In genomic region chr14:35336171-35337073, GRCh38 we compare ENCODE assay signal across 8 cellular contexts. TPM values are rescaled to one million over a fixed set of nuclear protein-coding genes. Genes with fewer than 3 reads are reported as not detected.
DNase-seq lines count a peak whose midpoint lies in the region; ATAC-seq, FAIRE-seq and TF ChIP-seq lines count a peak whose summit lies in the region.

No MANE protein-coding gene starts in this region.

- H3K36me3 ChIP-seq in ACC112 (ENCODE audit: insufficient read depth, low read length): no peaks in the 10 kb centered on the region
- no peaks in the 10 kb centered on the region for H3K36me3 ChIP-seq in endothelial cell of umbilical vein (ENCODE audit: control insufficient read depth in 2 of 2, extremely low read depth in 1 of 2, insufficient read depth in 2 of 2, low read length in 2 of 2)
- no peaks in the 10 kb centered on the region for H3K36me3 ChIP-seq in mesendoderm (ENCODE audit: control insufficient read depth, insufficient read depth, low read length)
- H3K36me3 ChIP-seq in transverse colon: no peaks in the 10 kb centered on the region
- H3K36me3 ChIP-seq in HAP-1 (replicated peaks): no peaks in the 10 kb centered on the region

- DNase-seq in NCI-H2196 treated with DMSO at 0.1 percent for 48 hours (lab: John Stamatoyannopoulos, UW; ENCODE audit: unreplicated experiment) (peak; percentile 95), endothelial cell of umbilical vein (ENCODE audit: low read depth, low spot score) (peak; percentile 86), mesendoderm (peak; percentile 92), transverse colon (peak; percentile 92), H54 (ENCODE audit: insufficient read length, low spot score) (no peak), HAP-1 (ENCODE audit: low spot score in 2 of 2) (no peak)

- peak overlapping the region; percentile 7 for H3K9ac ChIP-seq in endothelial cell of umbilical vein (replicated peaks; ENCODE audit: extremely low read depth, insufficient read depth, low read length)
- H3K9ac ChIP-seq in mesendoderm (ENCODE audit: low read length): peak overlapping the region; percentile 22

- intact Hi-C loops in endothelial cell of umbilical vein (cut with micrococcal nuclease): loop anchor here (2.0 kb wide), 2 partner anchors 26 to 68 kb away; partner anchors contain the start of gene NFKBIA
- intact Hi-C loops in transverse colon (cut with DNase I; ENCODE audit: low total_unique reads): loop anchor here (5.0 kb wide), 1 partner anchor 44 kb away; the partner anchor contains the start of gene PSMA6

- peak overlapping the region; percentile 77 for H3K18ac ChIP-seq in mesendoderm (ENCODE audit: low read length)

- ATAC-seq in HG02840 (IDR thresholded peaks at IDR 0.05; ENCODE audit: low FRiP score, unreplicated experiment): no peak

- CTCF ChIA-PET in endothelial cell of umbilical vein (lab: Charles Lee): interaction anchor here (0.8 to 1.9 kb wide), 9 partner anchors 21 to 121 kb away, joined by 3 to 9 read pairs (median 3); partner anchors contain the start of gene NFKBIA

- TF ChIP-seq EP300 in transverse colon (IDR thresholded peaks at IDR 0.05; ENCODE audit: low read depth): peak; percentile 6

- H4K8ac ChIP-seq in mesendoderm (ENCODE audit: low read depth, low read length): no peak overlapping the region

- H3K23ac ChIP-seq in mesendoderm (ENCODE audit: low read length): peak overlapping the region; percentile 11

- no peaks in the 10 kb centered on the region for H3K27me3 ChIP-seq in ACC112 (ENCODE audit: insufficient read depth, low read length)
- no peaks in the 10 kb centered on the region for H3K27me3 ChIP-seq in endothelial cell of umbilical vein (ENCODE audit: control insufficient read depth in 2 of 2, insufficient read depth in 2 of 2, low read length in 2 of 2)
- no peaks in the 10 kb centered on the region for H3K27me3 ChIP-seq in mesendoderm (ENCODE audit: insufficient read depth, low read length, poor library complexity)
- no peaks in the 10 kb centered on the region for H3K27me3 ChIP-seq in transverse colon
- no peaks in the 10 kb centered on the region for H3K27me3 ChIP-seq in HAP-1 (ENCODE audit: low read depth)

- H3K9me3 ChIP-seq in endothelial cell of umbilical vein (replicated peaks; ENCODE audit: control insufficient read depth, insufficient read depth, low read length): no peaks in the 10 kb centered on the region
- no peaks in the 10 kb centered on the region for H3K9me3 ChIP-seq in transverse colon
- H3K9me3 ChIP-seq in HAP-1: no peaks in the 10 kb centered on the region

- H3K4ac ChIP-seq in mesendoderm (ENCODE audit: low read depth, low read length): peak overlapping the region; percentile 65

- H3K79me2 ChIP-seq in ACC112 (ENCODE audit: control insufficient read depth, insufficient read depth, low read length, unreplicated experiment) (no peaks in the 10 kb centered on the region), endothelial cell of umbilical vein (ENCODE audit: control insufficient read depth, insufficient read depth, low read length) (no peaks in the 10 kb centered on the region), mesendoderm (ENCODE audit: control insufficient read depth, insufficient read depth, low read length) (no peaks in the 10 kb centered on the region)

- FAIRE-seq in endothelial cell of umbilical vein (lab: Jason Lieb, UNC): peak; percentile 92
- FAIRE-seq in H54 (lab: Jason Lieb, UNC): no peak

- H3K79me1 ChIP-seq in mesendoderm (ENCODE audit: low read length): no peaks in the 10 kb centered on the region

- peak overlapping the region; percentile 15 for H4K5ac ChIP-seq in mesendoderm (ENCODE audit: low read length)

- H3K4me1 ChIP-seq in ACC112 (ENCODE audit: control insufficient read depth, insufficient read depth, low read length, unreplicated experiment): peaks cover 55% of the 10 kb centered on the region
- H3K4me1 ChIP-seq in endothelial cell of umbilical vein (ENCODE audit: control insufficient read depth, extremely low read depth, insufficient read depth, low read length): peaks cover 36% of the 10 kb centered on the region
- peaks cover 12% of the 10 kb centered on the region for H3K4me1 ChIP-seq in mesendoderm (ENCODE audit: control insufficient read depth, low read depth, low read length)
- peaks cover 59 to 97% (median 85%) of the 10 kb centered on the region in 4 donors for H3K4me1 ChIP-seq in transverse colon
- H3K4me1 ChIP-seq in HAP-1: peaks cover 17% of the 10 kb centered on the region

- POLR2A ChIA-PET in endothelial cell of umbilical vein (lab: Charles Lee): no interaction called here

- H2BK120ac ChIP-seq in mesendoderm (ENCODE audit: low read depth, low read length): peak overlapping the region; percentile 51

- peak overlapping the region; percentile 91 for H3K56ac ChIP-seq in mesendoderm (ENCODE audit: low read length)

- peak overlapping the region; percentile 77 for H2AFZ ChIP-seq in ACC112 (ENCODE audit: low read length, unreplicated experiment)
- H2AFZ ChIP-seq in endothelial cell of umbilical vein (ENCODE audit: low read depth, low read length): peak overlapping the region; percentile 89

- WGBS in mesendoderm (ENCODE audit: extremely low coverage, insufficient coverage, low lambda C conversion rate): no CpG with 5 or more reads among the region's 26 CpGs
- WGBS in transverse colon (ENCODE audit: low coverage in 1 of 2), 2 donors: 37 to 56% methylated on average over 3 to 26 of the region's 26 CpGs

- no TSS peak for BruUV-seq in endothelial cell of umbilical vein (replicated peaks; lab: Mats Ljungman, UMichigan)

- in situ Hi-C loops in transverse colon (cut with MboI; ENCODE audit: low pct_ligation_motif_present in 1 of 4, low pct_unique_long_range_greater_than_20kb in 1 of 4, low sequenced_read_pairs in 3 of 4) (no loop called here), HAP-1 (cut with MboI; ENCODE audit: low sequenced_read_pairs) (no loop called here)

- TF ChIP-seq POLR2A in endothelial cell of umbilical vein (IDR thresholded peaks at IDR 0.05; ENCODE audit: low read depth, low read length) (no peak), transverse colon (IDR thresholded peaks at IDR 0.05) (peak; percentile 40), H54 (IDR thresholded peaks at IDR 0.05; ENCODE audit: low read depth, low read length) (no peak)

- no peak overlapping the region for H2AK5ac ChIP-seq in mesendoderm (ENCODE audit: low read length)

- no peaks in the 10 kb centered on the region for H3K9me1 ChIP-seq in endothelial cell of umbilical vein (replicated peaks; ENCODE audit: control insufficient read depth, extremely low read depth, insufficient read depth, low read length)

- dilution Hi-C loops in endothelial cell of umbilical vein (cut with MboI; ENCODE audit: extremely low pct_ligation_motif_present, low sequenced_read_pairs): no loop called here

- no peaks in the 10 kb centered on the region for H4K20me1 ChIP-seq in endothelial cell of umbilical vein (replicated peaks; ENCODE audit: control insufficient read depth, extremely low read depth, insufficient read depth, low read length)

- H3K27ac ChIP-seq in ACC112 (ENCODE audit: low read depth, low read length) (peak overlapping the region; percentile 80), endothelial cell of umbilical vein (ENCODE audit: insufficient read depth, low read depth, low read length) (peak overlapping the region; percentile 63), mesendoderm (ENCODE audit: low read depth, low read length) (peak overlapping the region; percentile 59), transverse colon (peak overlapping the region; percentile 91 to 96 (median 94))

- H2BK5ac ChIP-seq in mesendoderm (ENCODE audit: low read length): peak overlapping the region; percentile 84

- TF ChIP-seq CTCF in endothelial cell of umbilical vein (IDR thresholded peaks at IDR 0.05; ENCODE audit: extremely low read depth in 1 of 2, insufficient read depth in 1 of 2, low read depth in 1 of 2, low read length in 2 of 2): no peak
- TF ChIP-seq CTCF in transverse colon (IDR thresholded peaks at IDR 0.05): no peak

- no peak overlapping the region for H2BK15ac ChIP-seq in mesendoderm (replicated peaks; ENCODE audit: low read depth)

- no peak overlapping the region for H3K4me2 ChIP-seq in endothelial cell of umbilical vein (ENCODE audit: insufficient read depth, low read length)
- H3K4me2 ChIP-seq in mesendoderm (ENCODE audit: low read length): no peak overlapping the region

- peak overlapping the region; percentile 36 for H3K4me3 ChIP-seq in ACC112 (ENCODE audit: low read depth, low read length)
- no peak overlapping the region for H3K4me3 ChIP-seq in endothelial cell of umbilical vein (replicated peaks in 1 of 3; ENCODE audit: insufficient read depth in 1 of 3, low read depth in 1 of 3, low read length in 3 of 3)
- H3K4me3 ChIP-seq in mesendoderm (ENCODE audit: low read length): no peak overlapping the region
- H3K4me3 ChIP-seq in transverse colon: peak overlapping the region in 1 of 4 donors; percentile 27
- no peak overlapping the region for H3K4me3 ChIP-seq in HAP-1

TF ChIP-seq in endothelial cell of umbilical vein, 7 proteins besides CTCF, POLR2A, EP300 and RAD21:
- TF ChIP-seq GATA2 (IDR thresholded peaks at IDR 0.05; ENCODE audit: insufficient read depth, insufficient read length, low read depth, low read length): no peak
- TF ChIP-seq, protein P1, sequence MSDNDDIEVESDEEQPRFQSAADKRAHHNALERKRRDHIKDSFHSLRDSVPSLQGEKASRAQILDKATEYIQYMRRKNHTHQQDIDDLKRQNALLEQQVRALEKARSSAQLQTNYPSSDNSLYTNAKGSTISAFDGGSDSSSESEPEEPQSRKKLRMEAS (IDR thresholded peaks at IDR 0.05; ENCODE audit: insufficient read depth, insufficient read length): no peak
- no peak for TF ChIP-seq MYC (IDR thresholded peaks at IDR 0.05; ENCODE audit: low read depth, low read length)
- peak; percentile 69 for TF ChIP-seq POLR2AphosphoS5 (IDR thresholded peaks at IDR 0.05; ENCODE audit: insufficient read depth, low read depth, low read length)

RNA-seq across cellular contexts. Expression of gene PSMA6, which starts 44.2 kb away (rescaled TPM):
- total RNA-seq in endothelial cell of umbilical vein (195 and 197 TPM in 2 replicates), transverse colon (100 to 1,000 TPM in 2 of 4 donors, 10 to 100 TPM in 2; 24.5 to 141 (median 81.2) TPM)
- polyA plus RNA-seq in endothelial cell of umbilical vein: 130 and 170 TPM in 2 replicates
- polyA plus RNA-seq in endothelial cell of umbilical vein (2011; cell fraction: cytosol; rRNA removed): 210 and 228 TPM in 2 replicates
- polyA plus RNA-seq in endothelial cell of umbilical vein (2011; cell fraction: nucleus; rRNA removed): 112 and 131 TPM in 2 replicates
- polyA plus RNA-seq in endothelial cell of umbilical vein (2012): 191 and 291 TPM in 2 replicates
- 77.7 and 97.9 TPM in 2 replicates for polyA minus RNA-seq in endothelial cell of umbilical vein
- 109 TPM for polyA minus RNA-seq in endothelial cell of umbilical vein (2011; cell fraction: cytosol; rRNA and poly(A)+ RNA removed)
- polyA minus RNA-seq in endothelial cell of umbilical vein (2011; cell fraction: nucleus; rRNA and poly(A)+ RNA removed): 38.7 and 40.8 TPM in 2 replicates
- 410 TPM for polyA plus RNA-seq in mesendoderm (2013, experiment 1 of 2)
- 407 TPM for polyA plus RNA-seq in mesendoderm (2013, experiment 2 of 2)

Comparison
In these comparisons a context has a peak if more than half of its experiments do, and no peak if none do; other contexts are left out.
1. DNase-seq: peak in NCI-H2196 treated with DMSO at 0.1 percent for 48 hours (single experiment), endothelial cell of umbilical vein (single experiment), mesendoderm (single experiment) and transverse colon (single experiment); none in H54 (single experiment) and HAP-1 (0 of 2).
2. Peak in every context shown above with its lines, with median percentiles within 50 percentile points of each other: H3K27ac ChIP-seq.